In the genomic region with DNA sequence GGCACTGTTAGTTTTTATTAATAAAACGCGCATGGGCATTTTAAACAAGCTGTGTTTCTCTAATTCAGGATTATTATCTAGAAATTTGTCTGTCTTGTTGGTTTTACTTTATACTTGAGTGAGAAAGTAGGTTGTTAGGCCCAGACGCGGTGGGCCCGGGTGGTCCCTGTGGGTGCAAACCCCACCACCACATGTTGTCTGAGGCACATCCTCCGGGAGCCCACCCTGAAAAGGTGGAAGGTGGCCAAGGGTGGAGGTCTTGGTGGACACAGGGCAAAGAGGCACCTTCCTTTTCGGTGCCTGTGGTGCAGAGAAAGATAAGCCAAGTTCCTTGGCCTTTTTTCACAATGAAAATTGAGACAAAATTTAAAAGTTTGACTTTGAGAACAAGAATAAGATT, we compare ENCODE assay signal across 23 cellular contexts. TPM values are rescaled to one million over a fixed set of nuclear protein-coding genes. Genes with fewer than 3 reads are reported as not detected.
"Had no signal": no experiment of that assay in that cellular context is flagged by ENCODE, and none has a peak within 500 bp of the region (broad histone marks: within the 10 kb centered on the region; RNA-seq: fewer than 3 reads in every experiment).

No MANE protein-coding gene starts in this region.

- H3K27ac Mint-ChIP-seq: activated naive CD4-positive, alpha-beta T cell treated with anti-CD3 and anti-CD28 coated beads, Interleukin-2, amount 10 ng/mL, durations not matched to agents 7 days and 5 days; natural killer cell treated with Interleukin-12 subunit alpha and Interleukin-12 subunit beta and Interleukin-15 and Interleukin-18, amount 100 ng/mL, for 72 hours; stimulated activated memory B cell treated with anti-CD40 and anti-IgM and Interleukin-4, amounts not matched to agents 10 μg/mL and 1 μg/mL and 100 μg/mL, for 72 hours; WTC11 had no signal

- H3K4me1 ChIP-seq: foreskin keratinocyte, psoas muscle, right atrium auricular region had no signal

- H3K4me1 Mint-ChIP-seq: WTC11 had no signal

- H3K27me3 Mint-ChIP-seq: activated naive CD4-positive, alpha-beta T cell treated with anti-CD3 and anti-CD28 coated beads, Interleukin-2, amount 10 ng/mL, durations not matched to agents 7 days and 5 days; stimulated activated memory B cell treated with anti-CD40 and anti-IgM and Interleukin-4, amounts not matched to agents 10 μg/mL and 1 μg/mL and 100 μg/mL, for 72 hours had no signal

- H3K36me3 ChIP-seq: ovary had no signal

- H3K9me3 Mint-ChIP-seq: activated naive CD4-positive, alpha-beta T cell treated with anti-CD3 and anti-CD28 coated beads, Interleukin-2, amount 10 ng/mL, durations not matched to agents 7 days and 5 days; natural killer cell treated with Interleukin-12 subunit alpha and Interleukin-12 subunit beta and Interleukin-15 and Interleukin-18, amount 100 ng/mL, for 72 hours; stimulated activated memory B cell treated with anti-CD40 and anti-IgM and Interleukin-4, amounts not matched to agents 10 μg/mL and 1 μg/mL and 100 μg/mL, for 72 hours had no signal

- ATAC-seq: body of pancreas; foreskin keratinocyte; left lung; natural killer cell treated with Interleukin-12 subunit alpha and Interleukin-12 subunit beta and Interleukin-15 and Interleukin-18, amount 100 ng/mL, for 72 hours; psoas muscle; stimulated activated memory B cell treated with anti-CD40 and anti-IgM and Interleukin-4, amounts not matched to agents 10 μg/mL and 1 μg/mL and 100 μg/mL, for 72 hours; WTC11 had no signal

- DNase-seq: activated effector memory CD4-positive, alpha-beta T cell treated with anti-CD3 and anti-CD28 coated beads, Interleukin-2, amount 50 U/mL, for 16 hours; activated naive CD4-positive, alpha-beta T cell treated with anti-CD3 and anti-CD28 coated beads, Interleukin-2, amount 10 ng/mL, durations not matched to agents 7 days and 5 days; dermis blood vessel endothelial cell; effector memory CD4-positive, alpha-beta T cell; foreskin keratinocyte; mammary epithelial cell; midbrain; ovary; psoas muscle; stimulated activated CD4-positive, alpha-beta T cell treated with anti-CD3 and anti-CD28 coated beads, Interleukin-2, amount 100 ng/mL, for 24 hours; T-helper 1 cell had no signal

- H3K4me3 Mint-ChIP-seq: activated naive CD4-positive, alpha-beta T cell treated with anti-CD3 and anti-CD28 coated beads, Interleukin-2, amount 10 ng/mL, durations not matched to agents 7 days and 5 days; natural killer cell treated with Interleukin-12 subunit alpha and Interleukin-12 subunit beta and Interleukin-15 and Interleukin-18, amount 100 ng/mL, for 72 hours; stimulated activated memory B cell treated with anti-CD40 and anti-IgM and Interleukin-4, amounts not matched to agents 10 μg/mL and 1 μg/mL and 100 μg/mL, for 72 hours; WTC11 had no signal

- H3K27me3 ChIP-seq: body of pancreas, cardiac muscle cell, foreskin keratinocyte, left lung, ovary, right atrium auricular region had no signal

- H3K9me3 ChIP-seq: body of pancreas, left lung, ovary, psoas muscle, right atrium auricular region had no signal

- H3K4me3 ChIP-seq: body of pancreas, cardiac muscle cell, left lung, ovary, psoas muscle, right atrium auricular region had no signal

- H3K27ac ChIP-seq: body of pancreas, cardiac muscle cell, foreskin keratinocyte, left lung, ovary, psoas muscle, right atrium auricular region had no signal

RNA-seq across cellular contexts. Expression of gene ATP4B, which starts 16.6 kb away (rescaled TPM):
- total RNA-seq: body of pancreas; cardiac muscle cell; dermis blood vessel endothelial cell; foreskin keratinocyte; kidney epithelial cell; left lung; mammary epithelial cell; natural killer cell treated with Interleukin-12 subunit alpha and Interleukin-12 subunit beta and Interleukin-15 and Interleukin-18, amount 100 ng/mL, for 72 hours; psoas muscle; right atrium auricular region; skeletal muscle tissue; ureter; WTC11 had no signal
- polyA plus RNA-seq: foreskin keratinocyte, mammary epithelial cell, ovary had no signal

RNA-seq across cellular contexts. Expression of gene GRK1, which starts 25.6 kb away (rescaled TPM):
- total RNA-seq: body of pancreas, dermis blood vessel endothelial cell, foreskin keratinocyte, glomerular endothelial cell, kidney epithelial cell, right atrium auricular region, skeletal muscle tissue, ureter had no signal
- polyA plus RNA-seq: esophagus, foreskin keratinocyte, mammary epithelial cell, psoas muscle had no signal
